ENCODE assay signal across 1 cellular context in genomic region chr11:78289547-78290292, GRCh38.
TF ChIP-seq lines count a peak whose summit lies in the region.

No MANE protein-coding gene starts in this region.

TF ChIP-seq in K562, 482 proteins besides CTCF, POLR2A, EP300 and RAD21 (continued from another document and continues in another):
- TF ChIP-seq RBM15 (IDR thresholded peaks at IDR 0.05; ENCODE audit: insufficient read depth, low read length) (no peak), ZNF592 (IDR thresholded peaks at IDR 0.05) (peak; percentile 11; the same call in 1 of the 2 replicates), MXD1 (CRISPR knock-in tag; IDR thresholded peaks at IDR 0.05; ENCODE audit: borderline replicate concordance, poor library complexity, severe bottlenecking) (no peak), PATZ1 (CRISPR knock-in tag; IDR thresholded peaks at IDR 0.05; ENCODE audit: borderline replicate concordance) (no peak), ZFX (CRISPR knock-in tag; IDR thresholded peaks at IDR 0.05) (peak; percentile 45), ZNF395 (CRISPR knock-in tag; IDR thresholded peaks at IDR 0.05) (peak; percentile 49; the same call in 1 of the 2 replicates), ZNF384 (IDR thresholded peaks at IDR 0.05; ENCODE audit: low read depth, low read length) (peak; percentile 59; the same call in 1 of the 2 replicates), ZNF133 (CRISPR knock-in tag; IDR thresholded peaks at IDR 0.05) (no peak), MXI1 (IDR thresholded peaks at IDR 0.05; ENCODE audit: low read depth, low read length) (no peak), MTF1 (CRISPR knock-in tag; IDR thresholded peaks at IDR 0.05; ENCODE audit: borderline replicate concordance) (peak; percentile 58; the same call in 1 of the 2 replicates), ARID4B (CRISPR knock-in tag; IDR thresholded peaks at IDR 0.05) (0 out of 2 replicates have a peak, but pooled peaks have one; percentile 6), FUS (optimal IDR thresholded peaks at IDR 0.05; ENCODE audit: low read depth, low read length) (no peak), ZNF668 (CRISPR knock-in tag; IDR thresholded peaks at IDR 0.05) (peak; percentile 14; the same call in 1 of the 2 replicates), HEY1 (CRISPR knock-in tag; IDR thresholded peaks at IDR 0.05; ENCODE audit: borderline replicate concordance) (no peak), ZNF589 (CRISPR knock-in tag; IDR thresholded peaks at IDR 0.05; ENCODE audit: low read depth) (peak; percentile 83; the same call in 1 of the 2 replicates), NFRKB (IDR thresholded peaks at IDR 0.05; ENCODE audit: low read depth) (peak; percentile 81), PHTF2 (CRISPR knock-in tag; IDR thresholded peaks at IDR 0.05) (0 out of 2 replicates have a peak, but pooled peaks have one; percentile 23), TFAP4 (CRISPR knock-in tag; IDR thresholded peaks at IDR 0.05; ENCODE audit: borderline replicate concordance) (0 out of 2 replicates have a peak, but pooled peaks have one; percentile 6), NONO (IDR thresholded peaks at IDR 0.05; ENCODE audit: low read depth in 2 of 2, low read length in 1 of 2) (no peak), ZFPM2 (CRISPR knock-in tag; IDR thresholded peaks at IDR 0.05) (no peak), ZNF311 (CRISPR knock-in tag; IDR thresholded peaks at IDR 0.05) (peak; percentile 71), AFF4 (CRISPR knock-in tag; IDR thresholded peaks at IDR 0.05) (0 out of 2 replicates have a peak, but pooled peaks have one; percentile 21), ELF1 (tag; IDR thresholded peaks at IDR 0.05) (0 out of 2 replicates have a peak, but pooled peaks have one; percentile 55), ZNF184 (CRISPR knock-in tag; IDR thresholded peaks at IDR 0.05) (no peak), JUNB (CRISPR knock-in tag; conservative IDR thresholded peaks at IDR 0.05) (no peak), GTF2E2 (tag; IDR thresholded peaks at IDR 0.05) (peak; percentile 76; the same call in 1 of the 2 replicates), SRSF9 (IDR thresholded peaks at IDR 0.05; ENCODE audit: borderline replicate concordance, low read depth, low read length) (no peak), ZNF121 (CRISPR knock-in tag; conservative IDR thresholded peaks at IDR 0.05) (no peak), ZNF224 (CRISPR knock-in tag; IDR thresholded peaks at IDR 0.05) (no peak), PRMT5 (CRISPR knock-in tag; IDR thresholded peaks at IDR 0.05) (no peak), ZBTB9 (CRISPR knock-in tag; IDR thresholded peaks at IDR 0.05) (peak; percentile 7; the same call in 1 of the 2 replicates), BRF2 (IDR thresholded peaks at IDR 0.05; ENCODE audit: borderline replicate concordance, insufficient read depth, insufficient read length) (no peak), NFXL1 (CRISPR knock-in tag; IDR thresholded peaks at IDR 0.05) (0 out of 2 replicates have a peak, but pooled peaks have one; percentile 57), HDAC6 (IDR thresholded peaks at IDR 0.05; ENCODE audit: low read depth, low read length) (no peak), RB1 (IDR thresholded peaks at IDR 0.05; ENCODE audit: low read depth) (no peak), DLX4 (CRISPR knock-in tag; IDR thresholded peaks at IDR 0.05) (no peak), NUFIP1 (IDR thresholded peaks at IDR 0.05; ENCODE audit: partially characterized antibody) (no peak), L3MBTL2 (IDR thresholded peaks at IDR 0.05) (peak; percentile 10; the same call in 1 of the 2 replicates)
